1 cellular context compared by ENCODE assay signal in the genomic region with DNA sequence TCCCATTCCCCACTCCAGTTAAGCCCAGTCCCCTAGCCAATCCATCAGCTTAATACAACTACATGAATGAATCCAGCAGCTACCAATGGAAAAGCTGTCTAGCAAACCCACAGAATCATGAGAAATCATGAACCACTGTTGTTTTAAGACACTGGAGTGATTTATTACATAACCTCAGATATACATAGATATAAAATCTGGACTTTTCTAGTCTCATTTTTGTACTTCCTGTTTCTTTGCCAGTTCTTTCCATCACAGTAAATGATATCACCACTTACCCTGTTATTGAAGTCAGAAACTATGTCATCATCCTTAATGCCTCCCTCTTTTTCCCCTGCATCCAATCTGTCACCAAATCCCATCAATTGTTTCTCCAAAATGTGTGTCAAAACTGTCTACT.
TF ChIP-seq lines count a peak whose summit lies in the region.

No MANE protein-coding gene starts in this region.

TF ChIP-seq in WTC11, 78 proteins besides CTCF, POLR2A, EP300 and RAD21 (continued from another document):
- TF ChIP-seq, protein P1, sequence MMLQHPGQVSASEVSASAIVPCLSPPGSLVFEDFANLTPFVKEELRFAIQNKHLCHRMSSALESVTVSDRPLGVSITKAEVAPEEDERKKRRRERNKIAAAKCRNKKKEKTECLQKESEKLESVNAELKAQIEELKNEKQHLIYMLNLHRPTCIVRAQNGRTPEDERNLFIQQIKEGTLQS (CRISPR knock-in tag; conservative IDR thresholded peaks at IDR 0.05), result no peak
- TF ChIP-seq, protein P2, sequence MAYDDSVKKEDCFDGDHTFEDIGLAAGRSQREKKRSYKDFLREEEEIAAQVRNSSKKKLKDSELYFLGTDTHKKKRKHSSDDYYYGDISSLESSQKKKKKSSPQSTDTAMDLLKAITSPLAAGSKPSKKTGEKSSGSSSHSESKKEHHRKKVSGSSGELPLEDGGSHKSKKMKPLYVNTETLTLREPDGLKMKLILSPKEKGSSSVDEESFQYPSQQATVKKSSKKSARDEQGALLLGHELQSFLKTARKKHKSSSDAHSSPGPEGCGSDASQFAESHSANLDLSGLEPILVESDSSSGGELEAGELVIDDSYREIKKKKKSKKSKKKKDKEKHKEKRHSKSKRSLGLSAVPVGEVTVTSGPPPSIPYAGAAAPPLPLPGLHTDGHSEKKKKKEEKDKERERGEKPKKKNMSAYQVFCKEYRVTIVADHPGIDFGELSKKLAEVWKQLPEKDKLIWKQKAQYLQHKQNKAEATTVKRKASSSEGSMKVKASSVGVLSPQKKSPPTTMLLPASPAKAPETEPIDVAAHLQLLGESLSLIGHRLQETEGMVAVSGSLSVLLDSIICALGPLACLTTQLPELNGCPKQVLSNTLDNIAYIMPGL (CRISPR knock-in tag; IDR thresholded peaks at IDR 0.05), result no peak
- TF ChIP-seq, protein P3, sequence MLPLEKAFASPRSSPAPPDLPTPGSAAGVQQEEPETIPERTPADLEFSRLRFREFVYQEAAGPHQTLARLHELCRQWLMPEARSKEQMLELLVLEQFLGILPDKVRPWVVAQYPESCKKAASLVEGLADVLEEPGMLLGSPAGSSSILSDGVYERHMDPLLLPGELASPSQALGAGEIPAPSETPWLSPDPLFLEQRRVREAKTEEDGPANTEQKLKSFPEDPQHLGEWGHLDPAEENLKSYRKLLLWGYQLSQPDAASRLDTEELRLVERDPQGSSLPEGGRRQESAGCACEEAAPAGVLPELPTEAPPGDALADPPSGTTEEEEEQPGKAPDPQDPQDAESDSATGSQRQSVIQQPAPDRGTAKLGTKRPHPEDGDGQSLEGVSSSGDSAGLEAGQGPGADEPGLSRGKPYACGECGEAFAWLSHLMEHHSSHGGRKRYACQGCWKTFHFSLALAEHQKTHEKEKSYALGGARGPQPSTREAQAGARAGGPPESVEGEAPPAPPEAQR (CRISPR knock-in tag; IDR thresholded peaks at IDR 0.05), result no peak
